In genomic region chr16:81231014-81231413, GRCh38 we compare ENCODE assay signal across 28 cellular contexts. TPM values are rescaled to one million over a fixed set of nuclear protein-coding genes. Genes with fewer than 3 reads are reported as not detected.
DNase-seq lines count a peak whose midpoint lies in the region; ATAC-seq, FAIRE-seq and TF ChIP-seq lines count a peak whose summit lies in the region.
"Had no signal": no experiment of that assay in that cellular context is flagged by ENCODE, and none has a peak within 500 bp of the region (broad histone marks: within the 10 kb centered on the region; RNA-seq: fewer than 3 reads in every experiment).

No MANE protein-coding gene starts in this region.

- TF ChIP-seq RAD21 in GM12878 (IDR thresholded peaks at IDR 0.05; ENCODE audit: insufficient read depth, low read depth, low read length) = no peak

- H3K36me3 Mint-ChIP-seq in stimulated activated naive B cell treated with anti-CD40 and anti-IgM and Interleukin-4, amounts not matched to agents 10 μg/mL and 1 μg/mL and 100 μg/mL, for 72 hours = no peaks in the 10 kb centered on the region

- H3K9me3 Mint-ChIP-seq in stimulated activated naive B cell treated with anti-CD40 and anti-IgM and Interleukin-4, amounts not matched to agents 10 μg/mL and 1 μg/mL and 100 μg/mL, for 72 hours = no peaks in the 10 kb centered on the region
- H3K9me3 Mint-ChIP-seq: CD4-positive, alpha-beta T cell had no signal

- 0 out of 2 replicates have a peak overlapping the region, but pooled peaks have one; percentile 13 for H3K4me2 ChIP-seq in GM12878 (ENCODE audit: control insufficient read depth, insufficient read depth)
- H3K4me2 ChIP-seq: BLaER1, KMS-11 had no signal

- CTCF ChIA-PET in GM12878 (lab: Yijun Ruan, JAX) = interaction anchor here (1.2 to 1.3 kb wide), 2 partner anchors 29 to 30 kb away, joined by 4 read pairs; no protein-coding TSS in a partner anchor

- H3K79me2 ChIP-seq in GM12878 (ENCODE audit: control insufficient read depth, insufficient read depth, low read length) = no peaks in the 10 kb centered on the region

- SMC1A ChIA-PET in GM12878 (lab: Charles Lee; ENCODE audit: uncharacterized antibody, unreplicated experiment) = interaction anchor here (1.1 kb wide), 1 partner anchor 13 kb away, joined by 3 read pairs; no protein-coding TSS in a partner anchor

- intact Hi-C loops in GM12878 (cut with micrococcal nuclease; ENCODE audit: unreplicated experiment) (no loop called here), pancreas (cut with DNase I) (no loop called here)

- H4K20me1 ChIP-seq in GM12878 (ENCODE audit: control insufficient read depth, insufficient read depth) = no peaks in the 10 kb centered on the region
- H4K20me1 ChIP-seq: BLaER1 had no signal

- H2AFZ ChIP-seq in GM12878 (ENCODE audit: control insufficient read depth, low read depth, low read length) = no peak overlapping the region

- RAD21 ChIA-PET in GM12878 (lab: Charles Lee; ENCODE audit: unreplicated experiment) = no interaction called here

- no peak overlapping the region for H3K4me3 Mint-ChIP-seq in stimulated activated naive B cell treated with anti-CD40 and anti-IgM and Interleukin-4, amounts not matched to agents 10 μg/mL and 1 μg/mL and 100 μg/mL, for 72 hours
- H3K4me3 Mint-ChIP-seq: CD4-positive, alpha-beta T cell; T-helper 17 cell had no signal

- H3K4me1 ChIP-seq in GM12878 (ENCODE audit: control insufficient read depth, insufficient read depth, low read length) = no peaks in the 10 kb centered on the region
- no peaks in the 10 kb centered on the region for H3K4me1 ChIP-seq in pancreas
- H3K4me1 ChIP-seq: BLaER1 had no signal

- TF ChIP-seq EP300 in GM12878 (IDR thresholded peaks at IDR 0.05; ENCODE audit: borderline replicate concordance in 1 of 2, control insufficient read depth in 1 of 2, low read depth in 2 of 2, low read length in 2 of 2) = no peak

- H3K36me3 ChIP-seq in GM12878 (ENCODE audit: control insufficient read depth in 2 of 2, insufficient read depth in 2 of 2, low read length in 1 of 2) (no peaks in the 10 kb centered on the region), pancreas (no peaks in the 10 kb centered on the region)
- H3K36me3 ChIP-seq: BLaER1 had no signal

- no peak for DNase-seq in GM12878 (ENCODE audit: low read depth, low spot score)
- DNase-seq in stimulated activated naive B cell treated with anti-CD40 and anti-IgM and Interleukin-4, amounts not matched to agents 10 μg/mL and 1 μg/mL and 100 μg/mL, for 72 hours = no peak
- DNase-seq in cortex of kidney (lab: John Stamatoyannopoulos, UW) = no peak
- DNase-seq in pancreas = no peak
- DNase-seq: CD4-positive, alpha-beta T cell; DMS53; MM.1S; NCI-H1048; NCI-H1417; NCI-H1694 treated with DMSO at 0.1 percent for 48 hours; NCI-H2081 treated with DMSO at 0.1 percent for 48 hours; NCI-H2171; NCI-H226; NCI-H510A; NCI-H69; PC-3; T-helper 17 cell had no signal

- ATAC-seq in GM18867 (IDR thresholded peaks at IDR 0.05; ENCODE audit: unreplicated experiment) (peak; percentile 41), HG03354 (IDR thresholded peaks at IDR 0.05; ENCODE audit: poor library complexity, severe bottlenecking, unreplicated experiment) (peak; percentile 60), GM12878 (peak; percentile 36; the same call in 1 of the 3 replicates), GM21737 (IDR thresholded peaks at IDR 0.05; ENCODE audit: unreplicated experiment) (no peak), pancreas (no peak)
- ATAC-seq in stimulated activated naive B cell treated with anti-CD40 and anti-IgM and Interleukin-4, amounts not matched to agents 10 μg/mL and 1 μg/mL and 100 μg/mL, for 72 hours (replicated peaks) = peak; percentile 42 to 45
- ATAC-seq: HCT116, PC-3, SK-N-SH treated with all-trans-retinoic acid at 6 μM for 48 hours, T-helper 17 cell had no signal

- FAIRE-seq in GM12878 (lab: Jason Lieb, UNC) = no peak
- no peak for FAIRE-seq in pancreas (lab: Jason Lieb, UNC)
- FAIRE-seq: H1 had no signal

- no peak overlapping the region for H3K27ac Mint-ChIP-seq in stimulated activated naive B cell treated with anti-CD40 and anti-IgM and Interleukin-4, amounts not matched to agents 10 μg/mL and 1 μg/mL and 100 μg/mL, for 72 hours
- H3K27ac Mint-ChIP-seq: CD4-positive, alpha-beta T cell; IgD-negative memory B cell; T-helper 17 cell had no signal

- POLR2A ChIA-PET in GM12878 (lab: Charles Lee) = no interaction called here

- WGBS in GM12878 (ENCODE audit: insufficient coverage, insufficient replicate concordance, low lambda C conversion rate, missing lambda C conversion rate) = 4% methylated on average over 5 of the region's 5 CpGs
- WGBS in pancreas, 2 donors = 74 to 81% methylated on average over 5 of the region's 5 CpGs

- TF ChIP-seq POLR2A in GM12878 (IDR thresholded peaks at IDR 0.05; ENCODE audit: low read depth, low read length) = no peak

- in situ Hi-C loops in GM12878 (cut with MboI) = no loop called here

- H3K9ac ChIP-seq in GM12878 (ENCODE audit: control insufficient read depth, insufficient read depth, low read length) = no peak overlapping the region
- H3K9ac ChIP-seq: BLaER1, KMS-11 had no signal

- peaks cover 3 to 4% of the 10 kb centered on the region in 2 experiments; a peak in 2 of 4 replicates for H3K27me3 ChIP-seq in GM12878 (replicated peaks in 1 of 2; ENCODE audit: control insufficient read depth in 2 of 2, insufficient read depth in 2 of 2, low read length in 1 of 2)
- H3K27me3 ChIP-seq in pancreas = no peaks in the 10 kb centered on the region
- H3K27me3 ChIP-seq: BLaER1 had no signal

- H3K27ac ChIP-seq in GM12878 (ENCODE audit: control insufficient read depth, insufficient read depth) = no peak overlapping the region
- no peak overlapping the region for H3K27ac ChIP-seq in pancreas
- H3K27ac ChIP-seq: BLaER1, KMS-11 had no signal

- peaks cover 15 to 20% of the 10 kb centered on the region in 2 donors for H3K27me3 Mint-ChIP-seq in stimulated activated naive B cell treated with anti-CD40 and anti-IgM and Interleukin-4, amounts not matched to agents 10 μg/mL and 1 μg/mL and 100 μg/mL, for 72 hours

- BruUV-seq in GM12878 (replicated peaks; lab: Mats Ljungman, UMichigan) = no TSS peak

- H3K9me3 ChIP-seq in GM12878 (replicated peaks; ENCODE audit: control insufficient read depth, insufficient read depth, low read length) = no peaks in the 10 kb centered on the region
- no peaks in the 10 kb centered on the region for H3K9me3 ChIP-seq in pancreas
- H3K9me3 ChIP-seq: BLaER1 had no signal

- no peak overlapping the region for H3K4me3 ChIP-seq in GM12878
- H3K4me3 ChIP-seq in pancreas = no peak overlapping the region
- H3K4me3 ChIP-seq: BLaER1 had no signal

- H3K4me1 Mint-ChIP-seq in stimulated activated naive B cell treated with anti-CD40 and anti-IgM and Interleukin-4, amounts not matched to agents 10 μg/mL and 1 μg/mL and 100 μg/mL, for 72 hours = peaks cover 0 to 2% of the 10 kb centered on the region in 2 donors
- H3K4me1 Mint-ChIP-seq: T-helper 17 cell had no signal

- TF ChIP-seq CTCF in GM12878 (IDR thresholded peaks at IDR 0.05 in 2 of 3, conservative IDR thresholded peaks at IDR 0.05 in 1 of 3; ENCODE audit: control insufficient read depth in 2 of 3, extremely low read depth in 1 of 3, insufficient read depth in 1 of 3, low read depth in 3 of 3, low read length in 3 of 3) = no peak
- TF ChIP-seq CTCF in pancreas (IDR thresholded peaks at IDR 0.05) = no peak

TF ChIP-seq in GM12878, 131 proteins besides CTCF, POLR2A, EP300 and RAD21 (continues in another document):
- no peak for TF ChIP-seq HDGF (IDR thresholded peaks at IDR 0.05)
- TF ChIP-seq JUNB (IDR thresholded peaks at IDR 0.05) = no peak
- no peak for TF ChIP-seq YY1 (IDR thresholded peaks at IDR 0.05; ENCODE audit: low read depth, low read length)
- no peak for TF ChIP-seq ZBTB4 (CRISPR knock-in tag; IDR thresholded peaks at IDR 0.05)

RNA-seq across cellular contexts. Expression of gene BCO1, which starts 7.5 kb away (rescaled TPM):
- total RNA-seq in GM12878 (2013; cell fraction: nucleolus; rRNA removed) = not detected in 2 replicates
- total RNA-seq in GM12878 (2014; rRNA removed) (not detected in 2 replicates), GM12878 (2014; rRNA removed; fragmentation: Illumina TruSeq; extraction: Trizol) (not detected in 2 replicates), GM12878 (2021) (not detected in 2 replicates), pancreas (under 1 TPM in 4 of 6 donors, not detected in 2; 0.16 to 0.49 (median 0.30) TPM)
- not detected for polyA plus RNA-seq in GM12878 (2011; ENCODE audit: low read depth)
- polyA plus RNA-seq in GM12878 (2011; rRNA removed) (0.12 and 0.14 TPM in 2 replicates), GM12878 (2014; fragmentation: Illumina TruSeq; extraction: Trizol) (not detected in 2 replicates), GM12878 (2014; fragmentation: Nextera tagmentation; extraction: Ambion mirVana) (under 1 TPM; 0.09 to 0.21 TPM), GM12878 (2014; rRNA removed) (not detected in 2 replicates), GM12878 (2016; fragmentation: Nextera tagmentation; extraction: Ambion mirVana) (not detected), pancreas (under 1 TPM in 1 of 2 donors, not detected in 1; 0.87 TPM)
- polyA plus RNA-seq in GM12878 (2011; cell fraction: cytosol; rRNA removed) = 0.17 and 0.18 TPM in 2 replicates
- polyA plus RNA-seq in GM12878 (2011; cell fraction: nucleus; rRNA removed) = 0.10 and 0.36 TPM in 2 replicates
- polyA plus RNA-seq in GM12878 (2012) = not detected in 2 replicates
- not detected in 2 replicates for polyA minus RNA-seq in GM12878 (2011; rRNA and poly(A)+ RNA removed)
- polyA minus RNA-seq in GM12878 (2011; cell fraction: cytosol; rRNA and poly(A)+ RNA removed) = not detected in 2 replicates
- polyA minus RNA-seq in GM12878 (2011; cell fraction: nucleus; rRNA and poly(A)+ RNA removed) = 0.24 TPM in 1 of 2 replicates, not detected in the other
- total RNA-seq: CD4-positive, alpha-beta T cell; Daoy; G401; H1; PC-3; T-helper 17 cell had no signal
- polyA plus RNA-seq: IgD-negative memory B cell had no signal

Comparison
In these comparisons a context has a peak if more than half of its experiments do, and no peak if none do; other contexts are left out.
1. ATAC-seq: peak in GM18867 (single experiment), HG03354 (single experiment), GM12878 (single experiment) and stimulated activated naive B cell treated with anti-CD40 and anti-IgM and Interleukin-4, amounts not matched to agents 10 μg/mL and 1 μg/mL and 100 μg/mL, for 72 hours (2 of 2); none in GM21737 (single experiment) and pancreas (0 of 4).